8 cellular contexts compared by ENCODE assay signal in genomic region chr19:45693168-45693788, GRCh38. TPM values are rescaled to one million over a fixed set of nuclear protein-coding genes. Genes with fewer than 3 reads are reported as not detected.
DNase-seq lines count a peak whose midpoint lies in the region; ATAC-seq, FAIRE-seq and TF ChIP-seq lines count a peak whose summit lies in the region.

No MANE protein-coding gene starts in this region.

- H3K4me1 ChIP-seq in A673 (ENCODE audit: insufficient read depth, low read length, poor library complexity, severe bottlenecking): peaks cover 9% of the 10 kb centered on the region
- no peaks in the 10 kb centered on the region for H3K4me1 ChIP-seq in ectodermal cell (ENCODE audit: control insufficient read depth, insufficient read depth, low read length)

- CTCF ChIA-PET in A673 (lab: Charles Lee): interaction anchor here (0.6 to 1.9 kb wide), 7 partner anchors 16 to 214 kb away, joined by 3 to 7 read pairs (median 5); no protein-coding TSS in a partner anchor

- no peak for ATAC-seq in HG03095 (IDR thresholded peaks at IDR 0.05; ENCODE audit: unreplicated experiment)

- intact Hi-C loops in A673 (cut with micrococcal nuclease; ENCODE audit: unreplicated experiment): loop anchor here (1.0 to 10.0 kb wide), 4 partner anchors 82 to 266 kb away; partner anchors contain the start of gene GPR4

- peak; percentile 98 for TF ChIP-seq CTCF in A673 (conservative IDR thresholded peaks at IDR 0.05; ENCODE audit: low read depth, low read length)

- no peaks in the 10 kb centered on the region for H3K27me3 ChIP-seq in A673 (replicated peaks; ENCODE audit: insufficient read depth, low read depth, low read length, poor library complexity)
- H3K27me3 ChIP-seq in ectodermal cell (ENCODE audit: control insufficient read depth, insufficient read depth, low read length, poor library complexity, severe bottlenecking): no peaks in the 10 kb centered on the region

- H3K27ac ChIP-seq in A673 (ENCODE audit: low read depth, low read length, poor library complexity, severe bottlenecking): peak overlapping the region; percentile 88
- peak overlapping the region; percentile 81 for H3K27ac ChIP-seq in ectodermal cell (ENCODE audit: insufficient read depth, low read depth, low read length, poor library complexity, severe bottlenecking)

- 2% methylated on average over 15 to 20 of the region's 20 CpGs for WGBS in ectodermal cell, 2 experiments

- TSS peak; percentile 55 for BruUV-seq in A673 (replicated peaks; lab: Mats Ljungman, UMichigan)

- POLR2A ChIA-PET in A673 (lab: Charles Lee; ENCODE audit: low non-redundant PET): interaction anchor here (0.7 kb wide), 1 partner anchor 24 kb away, joined by 5 read pairs; no protein-coding TSS in a partner anchor

- H3K9me3 ChIP-seq in A673 (ENCODE audit: low read depth, low read length, poor library complexity, severe bottlenecking): no peaks in the 10 kb centered on the region
- H3K9me3 ChIP-seq in ectodermal cell (ENCODE audit: control insufficient read depth, low read length): no peaks in the 10 kb centered on the region

- peaks cover 10% of the 10 kb centered on the region for H3K36me3 ChIP-seq in A673 (ENCODE audit: insufficient read depth, low read length, poor library complexity, severe bottlenecking)
- H3K36me3 ChIP-seq in ectodermal cell (ENCODE audit: control insufficient read depth, insufficient read depth, low read length): peaks cover 14% of the 10 kb centered on the region

- peak; percentile 31 for FAIRE-seq in GM19239 (lab: Jason Lieb, UNC)

- H3K4me3 ChIP-seq in A673 (ENCODE audit: low read depth, low read length, poor library complexity, severe bottlenecking) (peak overlapping the region; percentile 63), ectodermal cell (ENCODE audit: insufficient read depth, low read depth, low read length) (peak overlapping the region; percentile 87)

- DNase-seq in A673 (ENCODE audit: low spot score) (peak; percentile 84), GM19239 (ENCODE audit: insufficient read length, low spot score) (peak; percentile 53), NCI-H446 (lab: John Stamatoyannopoulos, UW) (peak; percentile 63 to 80), lung microvascular endothelial cell (ENCODE audit: low read depth in 2 of 2) (peak; percentile 74 to 85)
- peak; percentile 69 to 73 for DNase-seq in activated CD4-positive, alpha-beta T cell treated with anti-CD3 and anti-CD28 coated beads, Interleukin-2, amount 50 U/mL, for 4 hours
- peak; percentile 59 to 66 (median 63) for DNase-seq in stimulated activated CD4-positive, alpha-beta T cell treated with anti-CD3 and anti-CD28 coated beads, TNF-alpha, amount 100 ng/mL, for 4 hours (ENCODE audit: low read depth in 3 of 3)

RNA-seq across cellular contexts. Expression of gene QPCTL, which starts 0.8 kb away (rescaled TPM):
- total RNA-seq in A673 (2021): 12.8 and 17.4 TPM in 2 replicates
- 29.4 TPM for polyA plus RNA-seq in ectodermal cell (2013, experiment 1 of 4)
- 25.6 TPM for polyA plus RNA-seq in ectodermal cell (2013, experiment 2 of 4)
- 14.4 TPM for polyA plus RNA-seq in ectodermal cell (2013, experiment 3 of 4)
- 13.7 TPM for polyA plus RNA-seq in ectodermal cell (2013, experiment 4 of 4)
- total RNA-seq in lung microvascular endothelial cell: 5.9 and 7.7 TPM in 2 replicates

RNA-seq across cellular contexts. Expression of gene SNRPD2, which starts 1.5 kb away (rescaled TPM):
- total RNA-seq in A673 (2021) (590 and 597 TPM in 2 replicates), lung microvascular endothelial cell (331 and 391 TPM in 2 replicates)
- polyA plus RNA-seq in ectodermal cell (2013, experiment 1 of 4): 521 TPM
- 460 TPM for polyA plus RNA-seq in ectodermal cell (2013, experiment 2 of 4)
- 586 TPM for polyA plus RNA-seq in ectodermal cell (2013, experiment 3 of 4)
- polyA plus RNA-seq in ectodermal cell (2013, experiment 4 of 4): 651 TPM

RNA-seq across cellular contexts. Expression of gene GIPR, which starts 25.3 kb away (rescaled TPM):
- 0.45 and 1.0 TPM in 2 replicates for total RNA-seq in A673 (2021)
- not detected for polyA plus RNA-seq in ectodermal cell (2013, experiment 1 of 4)
- 0.09 TPM for polyA plus RNA-seq in ectodermal cell (2013, experiment 2 of 4)
- polyA plus RNA-seq in ectodermal cell (2013, experiment 3 of 4): 0.32 TPM
- 0.24 TPM for polyA plus RNA-seq in ectodermal cell (2013, experiment 4 of 4)
- under 0.01 TPM in 2 replicates for total RNA-seq in lung microvascular endothelial cell

RNA-seq across cellular contexts. Expression of gene FBXO46, which starts 37.4 kb away (rescaled TPM):
- total RNA-seq in A673 (2021): 18.8 and 24.3 TPM in 2 replicates
- 22.0 TPM for polyA plus RNA-seq in ectodermal cell (2013, experiment 1 of 4)
- polyA plus RNA-seq in ectodermal cell (2013, experiment 2 of 4): 25.7 TPM
- polyA plus RNA-seq in ectodermal cell (2013, experiment 3 of 4): 13.9 TPM
- 18.6 TPM for polyA plus RNA-seq in ectodermal cell (2013, experiment 4 of 4)
- 3.5 and 4.4 TPM in 2 replicates for total RNA-seq in lung microvascular endothelial cell

RNA-seq across cellular contexts. Expression of gene MEIOSIN, which starts 40.0 kb away (rescaled TPM):
- total RNA-seq in A673 (2021): not detected in 2 replicates
- not detected for polyA plus RNA-seq in ectodermal cell (2013, experiment 1 of 4)
- polyA plus RNA-seq in ectodermal cell (2013, experiment 2 of 4): not detected
- not detected for polyA plus RNA-seq in ectodermal cell (2013, experiment 3 of 4)
- not detected for polyA plus RNA-seq in ectodermal cell (2013, experiment 4 of 4)
- total RNA-seq in lung microvascular endothelial cell: not detected in 2 replicates
